In the genomic region with DNA sequence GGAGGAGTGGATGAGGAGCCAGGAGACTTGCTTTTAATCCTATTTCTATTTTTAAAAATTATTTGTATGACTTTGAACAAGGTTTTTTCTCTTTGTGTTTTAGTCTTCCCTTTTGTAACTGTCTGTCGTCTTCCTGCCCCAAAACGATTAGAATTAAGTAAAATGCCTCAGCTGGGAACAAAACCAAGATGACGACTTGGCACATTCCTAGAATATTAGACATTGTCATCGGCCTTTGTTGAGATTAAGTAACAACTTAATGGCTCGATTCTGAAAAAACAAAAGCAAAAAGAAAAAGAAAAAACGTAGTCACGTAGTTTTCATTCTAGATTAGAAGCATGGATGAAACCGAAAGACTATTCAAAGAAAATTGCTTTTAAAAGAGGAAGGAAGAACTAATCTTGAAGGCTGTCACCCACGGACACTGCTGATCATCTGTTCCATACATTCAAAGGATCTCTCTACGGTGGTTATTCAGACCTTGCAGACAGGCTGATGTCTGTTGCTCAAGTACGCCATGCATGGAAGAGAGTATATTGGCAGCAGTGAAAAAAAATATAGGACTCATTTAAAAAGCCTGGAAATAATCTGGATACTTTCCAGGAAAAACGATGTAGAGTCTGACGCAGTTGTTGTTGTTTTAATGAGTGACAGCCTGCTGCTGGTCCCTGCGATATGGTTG, we compare ENCODE assay signal across 8 cellular contexts. TPM values are rescaled to one million over a fixed set of nuclear protein-coding genes. Genes with fewer than 3 reads are reported as not detected.
A peak's percentile ranks its signal among the peaks of the same experiment; 100 is the strongest.
DNase-seq lines count a peak whose midpoint lies in the region; ATAC-seq and TF ChIP-seq lines count a peak whose summit lies in the region.

No MANE protein-coding gene starts in this region.

- peak overlapping the region; percentile 49 for H3K4me3 ChIP-seq in fibroblast of the aortic adventitia (ENCODE audit: low read depth, low read length)

- H3K9me3 Mint-ChIP-seq in T-helper 2 cell treated with Interferon-gamma antibody and Interleukin-4, amounts not matched to agents 5 μg/mL and 100 μg/mL, for 36 hours: no peaks in the 10 kb centered on the region
- no peaks in the 10 kb centered on the region for H3K9me3 Mint-ChIP-seq in nephron progenitor cell

- ATAC-seq in HG02870 (IDR thresholded peaks at IDR 0.05; ENCODE audit: unreplicated experiment) (peak; percentile 86), GM21360 (IDR thresholded peaks at IDR 0.05; ENCODE audit: unreplicated experiment) (no peak)

- H3K36me3 Mint-ChIP-seq in T-helper 2 cell treated with Interferon-gamma antibody and Interleukin-4, amounts not matched to agents 5 μg/mL and 100 μg/mL, for 36 hours (ENCODE audit: low read depth): peaks cover 3% of the 10 kb centered on the region
- H3K36me3 Mint-ChIP-seq in nephron progenitor cell (ENCODE audit: low read depth): no peaks in the 10 kb centered on the region

- no peak for DNase-seq in T-helper 2 cell treated with Interferon-gamma antibody and Interleukin-4, amounts not matched to agents 5 μg/mL and 100 μg/mL, for 36 hours (ENCODE audit: low spot score)
- DNase-seq in T-helper 2 cell (no peak), RKO (ENCODE audit: low spot score) (peak; percentile 15), fibroblast of the aortic adventitia (ENCODE audit: low read depth) (peak; percentile 67), nephron progenitor cell (no peak), DMS153 treated with DMSO at 0.1 percent for 48 hours (lab: John Stamatoyannopoulos, UW; ENCODE audit: unreplicated experiment) (no peak)

- peak overlapping the region; percentile 83 for H3K4me3 Mint-ChIP-seq in T-helper 2 cell treated with Interferon-gamma antibody and Interleukin-4, amounts not matched to agents 5 μg/mL and 100 μg/mL, for 36 hours
- no peak overlapping the region for H3K4me3 Mint-ChIP-seq in nephron progenitor cell

- H3K4me1 Mint-ChIP-seq in T-helper 2 cell treated with Interferon-gamma antibody and Interleukin-4, amounts not matched to agents 5 μg/mL and 100 μg/mL, for 36 hours (ENCODE audit: low read depth): peaks cover 12% of the 10 kb centered on the region
- H3K4me1 Mint-ChIP-seq in nephron progenitor cell: peaks cover 35% of the 10 kb centered on the region

- H3K27ac Mint-ChIP-seq in T-helper 2 cell treated with Interferon-gamma antibody and Interleukin-4, amounts not matched to agents 5 μg/mL and 100 μg/mL, for 36 hours: peak overlapping the region; percentile 77
- no peak overlapping the region for H3K27ac Mint-ChIP-seq in nephron progenitor cell

- TF ChIP-seq CTCF in fibroblast of the aortic adventitia (IDR thresholded peaks at IDR 0.05; ENCODE audit: insufficient read depth, low read length) (no peak), nephron progenitor cell (IDR thresholded peaks at IDR 0.05) (no peak)

- H3K27me3 Mint-ChIP-seq in T-helper 2 cell treated with Interferon-gamma antibody and Interleukin-4, amounts not matched to agents 5 μg/mL and 100 μg/mL, for 36 hours (ENCODE audit: low read depth): peaks cover 2% of the 10 kb centered on the region
- H3K27me3 Mint-ChIP-seq in nephron progenitor cell (ENCODE audit: low read depth, poor library complexity): peaks cover 7% of the 10 kb centered on the region

RNA-seq across cellular contexts. Expression of gene GNG4, which starts 16.9 kb away (rescaled TPM):
- total RNA-seq in fibroblast of the aortic adventitia (ENCODE audit: low replicate concordance): not detected in 2 replicates

Comparison
In these comparisons a context has a peak if more than half of its experiments do, and no peak if none do; other contexts are left out.
1. DNase-seq: peak in RKO (single experiment) and fibroblast of the aortic adventitia (single experiment); none in T-helper 2 cell treated with Interferon-gamma antibody and Interleukin-4, amounts not matched to agents 5 μg/mL and 100 μg/mL, for 36 hours (single experiment), T-helper 2 cell (0 of 5), nephron progenitor cell (single experiment) and DMS153 treated with DMSO at 0.1 percent for 48 hours (single experiment).